ENCODE assay signal across 8 cellular contexts in the genomic region with DNA sequence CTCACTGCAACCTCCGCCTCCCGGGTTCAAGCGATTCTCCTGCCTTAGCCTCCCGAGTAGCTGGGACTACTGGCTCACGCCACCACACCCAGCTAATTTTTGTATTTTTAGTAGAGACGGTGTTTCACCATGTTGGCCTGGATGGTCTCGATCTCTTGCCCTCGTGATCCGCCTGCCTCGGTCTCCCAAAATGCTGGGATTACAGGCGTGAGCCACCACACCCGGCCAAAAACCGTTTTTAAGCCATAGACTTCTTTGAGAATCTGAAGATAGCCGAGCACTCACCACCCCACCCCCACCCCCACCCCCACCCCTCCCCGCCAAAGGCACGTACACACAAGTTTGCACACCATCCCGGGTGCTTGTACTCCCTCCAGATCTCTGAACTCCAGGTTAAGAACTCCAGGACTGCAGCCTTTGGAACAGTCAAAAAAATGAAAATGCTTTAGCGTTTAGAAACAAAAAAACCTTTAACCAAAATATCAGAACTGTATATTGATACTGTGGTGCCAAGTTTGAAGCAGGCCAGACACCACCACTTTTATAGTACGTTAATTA. TPM values are rescaled to one million over a fixed set of nuclear protein-coding genes. Genes with fewer than 3 reads are reported as not detected.
DNase-seq lines count a peak whose midpoint lies in the region; ATAC-seq and TF ChIP-seq lines count a peak whose summit lies in the region.

No MANE protein-coding gene starts in this region.

- no peak for TF ChIP-seq POLR2A in lower leg skin (IDR thresholded peaks at IDR 0.05)

- H3K36me3 ChIP-seq in cardiac muscle cell: no peaks in the 10 kb centered on the region
- H3K36me3 ChIP-seq in urinary bladder (ENCODE audit: insufficient read depth): no peaks in the 10 kb centered on the region

- POLR2A ChIA-PET in activated naive CD8-positive, alpha-beta T cell treated with anti-CD3 and anti-CD28 coated beads, Interleukin-2, amount 10 ng/mL, durations not matched to agents 7 days and 5 days (lab: Charles Lee): no interaction called here

- DNase-seq in cardiac muscle cell (ENCODE audit: low read depth in 1 of 2, low spot score in 1 of 2): peak in 1 of 2 donors; percentile 23
- DNase-seq in Right ventricle myocardium superior: no peak
- no peak for DNase-seq in activated naive CD8-positive, alpha-beta T cell treated with anti-CD3 and anti-CD28 coated beads, Interleukin-2, amount 10 ng/mL, durations not matched to agents 7 days and 5 days
- DNase-seq in lower leg skin (ENCODE audit: low spot score in 2 of 2): no peak
- no peak for DNase-seq in COLO668 (lab: John Stamatoyannopoulos, UW; ENCODE audit: unreplicated experiment)
- no peak for DNase-seq in NOMO-1 treated with DMSO at 0.1 percent for 48 hours (lab: John Stamatoyannopoulos, UW; ENCODE audit: unreplicated experiment)

- H3K27me3 Mint-ChIP-seq in activated naive CD8-positive, alpha-beta T cell treated with anti-CD3 and anti-CD28 coated beads, Interleukin-2, amount 10 ng/mL, durations not matched to agents 7 days and 5 days: no peaks in the 10 kb centered on the region

- H3K36me3 Mint-ChIP-seq in activated naive CD8-positive, alpha-beta T cell treated with anti-CD3 and anti-CD28 coated beads, Interleukin-2, amount 10 ng/mL, durations not matched to agents 7 days and 5 days: peaks cover 19% of the 10 kb centered on the region

- peaks cover 11% of the 10 kb centered on the region for H3K4me1 ChIP-seq in cardiac muscle cell (ENCODE audit: low read depth)
- H3K4me1 ChIP-seq in urinary bladder (ENCODE audit: insufficient read depth): no peaks in the 10 kb centered on the region

- whole genome bisulfite sequencing in lower leg skin, 2 donors: 0 to 1% methylated on average over 19 of the region's 19 CpGs
- WGBS in urinary bladder: 2% methylated on average over 19 of the region's 19 CpGs

- H3K27ac Mint-ChIP-seq in activated naive CD8-positive, alpha-beta T cell treated with anti-CD3 and anti-CD28 coated beads, Interleukin-2, amount 10 ng/mL, durations not matched to agents 7 days and 5 days: peak overlapping the region; percentile 88

- H3K9me3 Mint-ChIP-seq in activated naive CD8-positive, alpha-beta T cell treated with anti-CD3 and anti-CD28 coated beads, Interleukin-2, amount 10 ng/mL, durations not matched to agents 7 days and 5 days: no peaks in the 10 kb centered on the region

- H3K9me3 ChIP-seq in cardiac muscle cell (ENCODE audit: low read depth): no peaks in the 10 kb centered on the region

- peak overlapping the region; percentile 92 for H3K4me3 Mint-ChIP-seq in activated naive CD8-positive, alpha-beta T cell treated with anti-CD3 and anti-CD28 coated beads, Interleukin-2, amount 10 ng/mL, durations not matched to agents 7 days and 5 days

- TF ChIP-seq CTCF in cardiac muscle cell (IDR thresholded peaks at IDR 0.05; ENCODE audit: low read depth, low read length) (no peak), lower leg skin (IDR thresholded peaks at IDR 0.05) (no peak)

- peaks cover 29% of the 10 kb centered on the region for H3K4me1 Mint-ChIP-seq in activated naive CD8-positive, alpha-beta T cell treated with anti-CD3 and anti-CD28 coated beads, Interleukin-2, amount 10 ng/mL, durations not matched to agents 7 days and 5 days

- H3K27me3 ChIP-seq in cardiac muscle cell: no peaks in the 10 kb centered on the region

- ATAC-seq in Right ventricle myocardium superior (ENCODE audit: poor library complexity): no peak
- no peak for ATAC-seq in activated naive CD8-positive, alpha-beta T cell treated with anti-CD3 and anti-CD28 coated beads, Interleukin-2, amount 10 ng/mL, durations not matched to agents 7 days and 5 days (ENCODE audit: low read depth)
- ATAC-seq in HG02973 (IDR thresholded peaks at IDR 0.05; ENCODE audit: unreplicated experiment): no peak

- H3K4me3 ChIP-seq in cardiac muscle cell: peak overlapping the region; percentile 94
- peak overlapping the region; percentile 98 for H3K4me3 ChIP-seq in lower leg skin (ENCODE audit: low read depth, poor library complexity, severe bottlenecking)
- peak overlapping the region; percentile 86 for H3K4me3 ChIP-seq in urinary bladder (ENCODE audit: low read depth, low read length)

- H3K27ac ChIP-seq in cardiac muscle cell: peak overlapping the region; percentile 99
- no peak overlapping the region for H3K27ac ChIP-seq in urinary bladder (ENCODE audit: low read depth)

- intact Hi-C loops in Right ventricle myocardium superior (cut with DNase I) (no loop called here), lower leg skin (cut with DNase I; ENCODE audit: low total_unique reads) (no loop called here)

RNA-seq across cellular contexts. Expression of gene CRKL, which starts 1.5 kb away (rescaled TPM):
- total RNA-seq in cardiac muscle cell (74.3 and 80.9 TPM in 2 replicates), Right ventricle myocardium superior (50.1 TPM), lower leg skin (10 to 100 TPM; 54.3 to 94.1 (median 64.9) TPM), urinary bladder (41.8 TPM)
- polyA plus RNA-seq in cardiac muscle cell (42.4 and 60.1 TPM in 2 replicates), urinary bladder (34.8 TPM)
- total RNA-seq in activated naive CD8-positive, alpha-beta T cell treated with anti-CD3 and anti-CD28 coated beads, Interleukin-2, amount 10 ng/mL, durations not matched to agents 7 days and 5 days: 10 to 100 TPM; 91.0 to 92.9 TPM

RNA-seq across cellular contexts. Expression of gene AIFM3, which starts 48.3 kb away (rescaled TPM):
- total RNA-seq in cardiac muscle cell: 2.0 and 4.8 TPM in 2 replicates
- 0.67 and 0.87 TPM in 2 replicates for polyA plus RNA-seq in cardiac muscle cell
- total RNA-seq in Right ventricle myocardium superior: 0.67 TPM
- total RNA-seq in activated naive CD8-positive, alpha-beta T cell treated with anti-CD3 and anti-CD28 coated beads, Interleukin-2, amount 10 ng/mL, durations not matched to agents 7 days and 5 days: under 1 TPM; 0.37 to 0.94 TPM
- total RNA-seq in lower leg skin: 1 to 10 TPM in 2 of 4 donors, under 1 TPM in 1, not detected in 1; 0.15 to 3.7 (median 2.0) TPM
- total RNA-seq in urinary bladder: 0.53 TPM
- 2.8 TPM for polyA plus RNA-seq in urinary bladder

RNA-seq across cellular contexts. Expression of gene SNAP29, which starts 59.9 kb away (rescaled TPM):
- total RNA-seq in cardiac muscle cell (22.0 and 25.2 TPM in 2 replicates), Right ventricle myocardium superior (22.3 TPM), lower leg skin (10 to 100 TPM; 25.0 to 34.4 (median 32.9) TPM), urinary bladder (7.9 TPM)
- polyA plus RNA-seq in cardiac muscle cell (37.9 and 38.1 TPM in 2 replicates), urinary bladder (22.0 TPM)
- 10 to 100 TPM; 29.7 to 32.5 TPM for total RNA-seq in activated naive CD8-positive, alpha-beta T cell treated with anti-CD3 and anti-CD28 coated beads, Interleukin-2, amount 10 ng/mL, durations not matched to agents 7 days and 5 days
